ENCODE assay signal across 18 cellular contexts in the genomic region with DNA sequence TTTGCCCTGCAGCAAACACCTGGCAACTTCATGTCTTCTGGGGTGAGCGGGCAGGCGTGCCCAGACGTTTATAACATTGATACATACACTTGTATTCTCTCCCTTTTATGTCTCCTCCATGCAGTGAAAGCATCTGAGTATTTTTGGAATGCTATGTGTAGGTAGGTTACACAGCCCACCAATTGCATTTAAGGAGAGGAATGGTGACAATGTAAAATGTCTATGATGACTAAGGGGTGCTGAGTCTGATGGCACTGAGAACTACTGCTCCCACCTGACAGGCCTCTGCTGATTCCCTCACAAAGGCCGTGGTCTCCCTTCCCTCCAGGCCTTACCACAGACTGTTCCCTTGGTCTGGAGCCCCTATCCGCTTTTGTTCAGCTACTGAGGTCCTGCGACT. TPM values are rescaled to one million over a fixed set of nuclear protein-coding genes. Genes with fewer than 3 reads are reported as not detected.
A peak's percentile ranks its signal among the peaks of the same experiment; 100 is the strongest.
DNase-seq lines count a peak whose midpoint lies in the region; ATAC-seq and TF ChIP-seq lines count a peak whose summit lies in the region.
"Had no signal": no experiment of that assay in that cellular context is flagged by ENCODE, and none has a peak within 500 bp of the region (broad histone marks: within the 10 kb centered on the region; RNA-seq: fewer than 3 reads in every experiment).

No MANE protein-coding gene starts in this region.

- peaks cover 57% of the 10 kb centered on the region for H3K36me3 Mint-ChIP-seq in CD4-positive, CD25-positive, alpha-beta regulatory T cell
- peaks cover 7% of the 10 kb centered on the region for H3K36me3 Mint-ChIP-seq in natural killer cell treated with Interleukin-12 subunit alpha and Interleukin-12 subunit beta and Interleukin-15 and Interleukin-18, amount 100 ng/mL, for 72 hours

- no peaks in the 10 kb centered on the region for H3K9me3 ChIP-seq in CD4-positive, CD25-positive, alpha-beta regulatory T cell (ENCODE audit: control insufficient read depth in 2 of 2, low read length in 2 of 2)
- H3K9me3 ChIP-seq in osteoblast (ENCODE audit: low read depth, low read length) = no peaks in the 10 kb centered on the region

- no peaks in the 10 kb centered on the region for H3K4me1 Mint-ChIP-seq in CD4-positive, CD25-positive, alpha-beta regulatory T cell
- peaks cover 0 to 10% of the 10 kb centered on the region in 2 donors for H3K4me1 Mint-ChIP-seq in natural killer cell treated with Interleukin-12 subunit alpha and Interleukin-12 subunit beta and Interleukin-15 and Interleukin-18, amount 100 ng/mL, for 72 hours (ENCODE audit: low read depth in 2 of 2)
- H3K4me1 Mint-ChIP-seq: GM23338 had no signal

- no peak overlapping the region for H3K4me2 ChIP-seq in osteoblast (ENCODE audit: insufficient read depth, low read length)
- H3K4me2 ChIP-seq: GM23338 had no signal

- TF ChIP-seq CTCF in osteoblast (IDR thresholded peaks at IDR 0.05; ENCODE audit: extremely low read depth, low read depth, low read length) = no peak

- no peaks in the 10 kb centered on the region for H3K27me3 ChIP-seq in CD4-positive, CD25-positive, alpha-beta regulatory T cell (ENCODE audit: control insufficient read depth, insufficient read depth, low read length)
- H3K27me3 ChIP-seq in osteoblast (ENCODE audit: insufficient read depth, low read length) = no peaks in the 10 kb centered on the region

- ATAC-seq in CD4-positive, CD25-positive, alpha-beta regulatory T cell (ENCODE audit: low read depth in 2 of 2) = no peak
- ATAC-seq in GM19467 (IDR thresholded peaks at IDR 0.05; ENCODE audit: unreplicated experiment) (no peak), HG03520 (IDR thresholded peaks at IDR 0.05; ENCODE audit: unreplicated experiment) (no peak)
- ATAC-seq in natural killer cell treated with Interleukin-12 subunit alpha and Interleukin-12 subunit beta and Interleukin-15 and Interleukin-18, amount 100 ng/mL, for 72 hours = no peak
- ATAC-seq: GM23338, K562 had no signal

- H3K4me3 ChIP-seq in CD4-positive, CD25-positive, alpha-beta regulatory T cell (ENCODE audit: low read depth, low read length) = no peak overlapping the region
- H3K4me3 ChIP-seq in osteoblast (ENCODE audit: insufficient read depth, low read length) = no peak overlapping the region
- H3K4me3 ChIP-seq: GM23338, K562, SK-N-MC had no signal

- H3K4me3 Mint-ChIP-seq in CD4-positive, CD25-positive, alpha-beta regulatory T cell = no peak overlapping the region
- no peak overlapping the region for H3K4me3 Mint-ChIP-seq in natural killer cell treated with Interleukin-12 subunit alpha and Interleukin-12 subunit beta and Interleukin-15 and Interleukin-18, amount 100 ng/mL, for 72 hours
- H3K4me3 Mint-ChIP-seq: CD4-positive, alpha-beta T cell; GM23338 had no signal

- H3K79me2 ChIP-seq in osteoblast (ENCODE audit: insufficient read depth, low read length) = no peaks in the 10 kb centered on the region

- peak overlapping the region in 2 of 3 donors; percentile 52 to 62 for H3K27ac Mint-ChIP-seq in CD4-positive, CD25-positive, alpha-beta regulatory T cell
- H3K27ac Mint-ChIP-seq in natural killer cell treated with Interleukin-12 subunit alpha and Interleukin-12 subunit beta and Interleukin-15 and Interleukin-18, amount 100 ng/mL, for 72 hours = no peak overlapping the region
- H3K27ac Mint-ChIP-seq: CD4-positive, alpha-beta T cell; GM23338 had no signal

- H3K27me3 Mint-ChIP-seq in CD4-positive, CD25-positive, alpha-beta regulatory T cell = no peaks in the 10 kb centered on the region
- no peaks in the 10 kb centered on the region for H3K27me3 Mint-ChIP-seq in natural killer cell treated with Interleukin-12 subunit alpha and Interleukin-12 subunit beta and Interleukin-15 and Interleukin-18, amount 100 ng/mL, for 72 hours
- H3K27me3 Mint-ChIP-seq: CD4-positive, alpha-beta T cell had no signal

- H2AFZ ChIP-seq in osteoblast (ENCODE audit: low read length) = no peak overlapping the region
- H2AFZ ChIP-seq: GM23338 had no signal

- H4K20me1 ChIP-seq in osteoblast (ENCODE audit: insufficient read depth, low read length) = peaks cover 10% of the 10 kb centered on the region

- no peaks in the 10 kb centered on the region for H3K4me1 ChIP-seq in CD4-positive, CD25-positive, alpha-beta regulatory T cell (ENCODE audit: control insufficient read depth, insufficient read depth, low read length, poor library complexity, severe bottlenecking)
- H3K4me1 ChIP-seq in osteoblast (ENCODE audit: insufficient read depth, low read length) = no peaks in the 10 kb centered on the region

- H3K27ac ChIP-seq in CD4-positive, CD25-positive, alpha-beta regulatory T cell (ENCODE audit: insufficient read depth, low read length, poor library complexity, severe bottlenecking) = no peak overlapping the region
- H3K27ac ChIP-seq in caudate nucleus (ENCODE audit: low read depth, low read length) = peak overlapping the region; percentile 85
- no peak overlapping the region for H3K27ac ChIP-seq in osteoblast (ENCODE audit: low read depth, low read length)
- peak overlapping the region; percentile 76 for H3K27ac ChIP-seq in temporal lobe (ENCODE audit: low read depth, low read length)
- H3K27ac ChIP-seq: SK-N-MC had no signal

- H3K36me3 ChIP-seq in CD4-positive, CD25-positive, alpha-beta regulatory T cell (ENCODE audit: control insufficient read depth, insufficient read depth, low read length) = peaks cover 85% of the 10 kb centered on the region
- peaks cover 51% of the 10 kb centered on the region for H3K36me3 ChIP-seq in osteoblast (ENCODE audit: insufficient read depth, low read length)

- no peaks in the 10 kb centered on the region for H3K9me3 Mint-ChIP-seq in CD4-positive, CD25-positive, alpha-beta regulatory T cell
- H3K9me3 Mint-ChIP-seq in natural killer cell treated with Interleukin-12 subunit alpha and Interleukin-12 subunit beta and Interleukin-15 and Interleukin-18, amount 100 ng/mL, for 72 hours = no peaks in the 10 kb centered on the region
- H3K9me3 Mint-ChIP-seq: CD4-positive, alpha-beta T cell; GM23338 had no signal

- DNase-seq in CD4-positive, CD25-positive, alpha-beta regulatory T cell = no peak
- peak in 6 of 61 donors; percentile 11 to 78 (median 38) for DNase-seq in caudate nucleus (lab: John Stamatoyannopoulos, UW)
- DNase-seq in osteoblast (ENCODE audit: insufficient read length, low spot score, missing footprints) = peak; percentile 58
- DNase-seq in natural killer cell treated with Interleukin-12 subunit alpha and Interleukin-12 subunit beta and Interleukin-15 and Interleukin-18, amount 100 ng/mL, for 72 hours (ENCODE audit: low spot score) = no peak
- DNase-seq: CD4-positive, alpha-beta T cell; DMS153; GDM1; HCEC 1CT; NCI-H1105; NCI-H1694; SHP77 had no signal

RNA-seq across cellular contexts. Expression of gene RASL10A, which starts 22.9 kb away (rescaled TPM):
- total RNA-seq in CD4-positive, CD25-positive, alpha-beta regulatory T cell = not detected
- polyA plus RNA-seq in CD4-positive, CD25-positive, alpha-beta regulatory T cell = not detected
- total RNA-seq in osteoblast (not detected in 2 replicates), temporal lobe (4.9 TPM)
- 1 to 10 TPM; 2.0 TPM for total RNA-seq in natural killer cell treated with Interleukin-12 subunit alpha and Interleukin-12 subunit beta and Interleukin-15 and Interleukin-18, amount 100 ng/mL, for 72 hours
- total RNA-seq: NCI-H460 had no signal

RNA-seq across cellular contexts. Expression of gene GAS2L1, which starts 31.9 kb away (rescaled TPM):
- total RNA-seq in CD4-positive, CD25-positive, alpha-beta regulatory T cell = 1.8 TPM
- polyA plus RNA-seq in CD4-positive, CD25-positive, alpha-beta regulatory T cell = under 1 TPM in 1 of 4 donors, not detected in 3; 0.22 TPM
- total RNA-seq in osteoblast = 11.6 and 13.0 TPM in 2 replicates
- total RNA-seq in temporal lobe = 3.7 TPM
- under 1 TPM in 1 of 2 donors, not detected in 1; 0.43 TPM for total RNA-seq in natural killer cell treated with Interleukin-12 subunit alpha and Interleukin-12 subunit beta and Interleukin-15 and Interleukin-18, amount 100 ng/mL, for 72 hours

RNA-seq across cellular contexts. Expression of gene AP1B1, which starts 50.0 kb away (rescaled TPM):
- 40.8 TPM for total RNA-seq in CD4-positive, CD25-positive, alpha-beta regulatory T cell
- 10 to 100 TPM; 11.7 to 15.8 (median 14.1) TPM for polyA plus RNA-seq in CD4-positive, CD25-positive, alpha-beta regulatory T cell
- total RNA-seq in osteoblast (35.4 and 37.3 TPM in 2 replicates), temporal lobe (31.0 TPM)
- 100 to 1,000 TPM in 1 of 2 donors, 10 to 100 TPM in 1; 95.7 to 106 TPM for total RNA-seq in natural killer cell treated with Interleukin-12 subunit alpha and Interleukin-12 subunit beta and Interleukin-15 and Interleukin-18, amount 100 ng/mL, for 72 hours

Comparison
In these comparisons a context has a peak if more than half of its experiments do, and no peak if none do; other contexts are left out.
1. H3K27ac ChIP-seq: peak in caudate nucleus (single experiment) and temporal lobe (single experiment); none in CD4-positive, CD25-positive, alpha-beta regulatory T cell (single experiment) and osteoblast (single experiment).
2. H3K27ac Mint-ChIP-seq: peak in CD4-positive, CD25-positive, alpha-beta regulatory T cell (2 of 3); none in natural killer cell treated with Interleukin-12 subunit alpha and Interleukin-12 subunit beta and Interleukin-15 and Interleukin-18, amount 100 ng/mL, for 72 hours (0 of 2).